Comparison of ENCODE assay signal across 28 cellular contexts in the genomic region with DNA sequence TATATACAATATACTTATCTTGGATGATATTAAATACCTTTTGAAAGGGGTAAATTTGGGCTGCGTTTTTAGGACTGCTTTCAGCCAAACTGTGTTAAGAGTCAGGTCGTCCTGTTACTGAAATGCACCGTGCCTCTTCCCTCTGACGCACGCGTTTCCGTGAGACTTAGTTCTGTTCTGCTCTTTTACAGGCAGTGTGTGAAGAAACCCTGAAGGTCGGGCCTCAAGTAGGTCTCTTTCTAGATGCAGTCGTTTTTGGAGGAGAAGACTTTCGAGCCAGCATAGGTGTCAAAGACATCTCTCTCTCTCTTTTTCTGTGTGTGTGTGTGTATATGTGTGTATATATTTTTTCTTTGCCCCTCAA.
"Had no signal": no experiment of that assay in that cellular context is flagged by ENCODE, and none has a peak within 500 bp of the region (broad histone marks: within the 10 kb centered on the region; RNA-seq: fewer than 3 reads in every experiment).

No MANE protein-coding gene starts in this region.

- H3K4me3 ChIP-seq: body of pancreas, cardiac muscle cell, coronary artery, dorsolateral prefrontal cortex, gastroesophageal sphincter, hepatocyte, left ventricle myocardium inferior, lung, right atrium auricular region, smooth muscle cell, upper lobe of left lung, vagina had no signal

- H3K9me3 ChIP-seq: body of pancreas, gastroesophageal sphincter, left ventricle myocardium inferior, right atrium auricular region, upper lobe of left lung, vagina had no signal

- H3K27me3 Mint-ChIP-seq: activated naive CD8-positive, alpha-beta T cell; stimulated activated memory B cell treated with anti-CD40 and anti-IgM and Interleukin-4, amounts not matched to agents 10 μg/mL and 1 μg/mL and 100 μg/mL, for 72 hours had no signal

- H3K27ac ChIP-seq: body of pancreas, cardiac muscle cell, coronary artery, gastroesophageal sphincter, hepatocyte, left ventricle myocardium inferior, right atrium auricular region, upper lobe of left lung, vagina had no signal

- H3K4me1 Mint-ChIP-seq: stimulated activated memory B cell treated with anti-CD40 and anti-IgM and Interleukin-4, amounts not matched to agents 10 μg/mL and 1 μg/mL and 100 μg/mL, for 72 hours had no signal

- H3K9me3 Mint-ChIP-seq: natural killer cell; stimulated activated memory B cell treated with anti-CD40 and anti-IgM and Interleukin-4, amounts not matched to agents 10 μg/mL and 1 μg/mL and 100 μg/mL, for 72 hours; stimulated activated naive CD8-positive, alpha-beta T cell treated with anti-CD3 and anti-CD28 coated beads, Interleukin-15, amount 100 ng/mL, for 72 hours had no signal

- H3K36me3 ChIP-seq: cardiac muscle cell, left ventricle myocardium inferior, right atrium auricular region, upper lobe of left lung, vagina had no signal

- ATAC-seq: body of pancreas; gastroesophageal sphincter; natural killer cell; stimulated activated memory B cell treated with anti-CD40 and anti-IgM and Interleukin-4, amounts not matched to agents 10 μg/mL and 1 μg/mL and 100 μg/mL, for 72 hours; stimulated activated naive CD8-positive, alpha-beta T cell treated with anti-CD3 and anti-CD28 coated beads, Interleukin-15, amount 100 ng/mL, for 72 hours had no signal

- H3K27me3 ChIP-seq: body of pancreas, cardiac muscle cell, dorsolateral prefrontal cortex, gastroesophageal sphincter, hepatocyte, right atrium auricular region, upper lobe of left lung, vagina had no signal

- DNase-seq: activated CD4-positive, alpha-beta T cell treated with anti-CD3 and anti-CD28 coated beads for 4 hours; activated CD4-positive, alpha-beta T cell treated with anti-CD3 and anti-CD28 coated beads, Interleukin-2, amount 50 U/mL, for 4 hours; activated effector memory CD4-positive, alpha-beta T cell treated with Interleukin-2 at 50 U/mL for 16 hours; activated naive CD4-positive, alpha-beta T cell treated with Interleukin-2 at 50 U/mL for 16 hours; anterior cingulate cortex; body of pancreas; dorsolateral prefrontal cortex; effector memory CD4-positive, alpha-beta T cell; erythroblast; islet precursor cell; left ventricle myocardium inferior; mesendoderm; natural killer cell; stimulated activated CD4-positive, alpha-beta T cell treated with anti-CD3 and anti-CD28 coated beads, Interleukin-1b, Interleukin-23, amount 100 ng/mL, for 48 hours; stimulated activated CD4-positive, alpha-beta T cell treated with anti-CD3 and anti-CD28 coated beads, Interleukin-4, amount 100 ng/mL, for 4 hours; stimulated activated CD8-positive, alpha-beta memory T cell treated with anti-CD3 and anti-CD28 coated beads, Interleukin-4, amount 100 ng/mL, for 48 hours; stimulated activated naive CD8-positive, alpha-beta T cell treated with anti-CD3 and anti-CD28 coated beads, Interleukin-15, amount 100 ng/mL, for 72 hours; upper lobe of left lung had no signal

- H3K4me3 Mint-ChIP-seq: activated naive CD8-positive, alpha-beta T cell; natural killer cell; stimulated activated memory B cell treated with anti-CD40 and anti-IgM and Interleukin-4, amounts not matched to agents 10 μg/mL and 1 μg/mL and 100 μg/mL, for 72 hours; stimulated activated naive CD8-positive, alpha-beta T cell treated with anti-CD3 and anti-CD28 coated beads, Interleukin-15, amount 100 ng/mL, for 72 hours had no signal

- H3K27ac Mint-ChIP-seq: activated naive CD8-positive, alpha-beta T cell; natural killer cell; stimulated activated memory B cell treated with anti-CD40 and anti-IgM and Interleukin-4, amounts not matched to agents 10 μg/mL and 1 μg/mL and 100 μg/mL, for 72 hours; stimulated activated naive CD8-positive, alpha-beta T cell treated with anti-CD3 and anti-CD28 coated beads, Interleukin-15, amount 100 ng/mL, for 72 hours had no signal
